1 cellular context compared by ENCODE assay signal in genomic region chr20:21280496-21281016, GRCh38.
TF ChIP-seq lines count a peak whose summit lies in the region.

No MANE protein-coding gene starts in this region.

TF ChIP-seq in HepG2, 621 proteins besides CTCF, POLR2A, EP300 and RAD21 (continued from another document and continues in another):
- TF ChIP-seq AHDC1 (CRISPR knock-in tag; IDR thresholded peaks at IDR 0.05; ENCODE audit: borderline replicate concordance): peak; percentile 24; the same call in 1 of the 2 replicates
- TF ChIP-seq ONECUT2 (CRISPR knock-in tag; IDR thresholded peaks at IDR 0.05): no peak
- no peak for TF ChIP-seq HES4 (CRISPR knock-in tag; IDR thresholded peaks at IDR 0.05; ENCODE audit: borderline replicate concordance)
- TF ChIP-seq ETV6 (CRISPR knock-in tag; conservative IDR thresholded peaks at IDR 0.05): no peak
- no peak for TF ChIP-seq NBN (conservative IDR thresholded peaks at IDR 0.05)
- no peak for TF ChIP-seq SMC3 (IDR thresholded peaks at IDR 0.05; ENCODE audit: low read length)
- peak; percentile 65; the same call in 1 of the 2 replicates for TF ChIP-seq ZNF121 (CRISPR knock-in tag; IDR thresholded peaks at IDR 0.05)
- TF ChIP-seq REST (IDR thresholded peaks at IDR 0.05; ENCODE audit: borderline replicate concordance in 1 of 2, low read depth in 1 of 2, low read length in 2 of 2): no peak
- no peak for TF ChIP-seq ZNF703 (CRISPR knock-in tag; IDR thresholded peaks at IDR 0.05; ENCODE audit: borderline replicate concordance)
- TF ChIP-seq ZBTB46 (CRISPR knock-in tag; IDR thresholded peaks at IDR 0.05; ENCODE audit: borderline replicate concordance): no peak
- no peak for TF ChIP-seq FOXA1 (IDR thresholded peaks at IDR 0.05)
- peak; percentile 76 for TF ChIP-seq FOXA1 (CRISPR knock-in tag; IDR thresholded peaks at IDR 0.05)
- TF ChIP-seq ZBTB44 (CRISPR knock-in tag; IDR thresholded peaks at IDR 0.05): no peak
- peak; percentile 64 for TF ChIP-seq SP5 (CRISPR knock-in tag; IDR thresholded peaks at IDR 0.05; ENCODE audit: borderline replicate concordance, low read depth)
- TF ChIP-seq ZNF362 (CRISPR knock-in tag; IDR thresholded peaks at IDR 0.05; ENCODE audit: borderline replicate concordance): no peak
- no peak for TF ChIP-seq ZNF782 (CRISPR knock-in tag; IDR thresholded peaks at IDR 0.05; ENCODE audit: borderline replicate concordance)
- TF ChIP-seq ZSCAN12 (CRISPR knock-in tag; IDR thresholded peaks at IDR 0.05): no peak
- no peak for TF ChIP-seq E2F1 (CRISPR knock-in tag; IDR thresholded peaks at IDR 0.05)
- no peak for TF ChIP-seq SMAD9 (CRISPR knock-in tag; IDR thresholded peaks at IDR 0.05)
- peak; percentile 76; the same call in 1 of the 2 replicates for TF ChIP-seq FOXC1 (CRISPR knock-in tag; IDR thresholded peaks at IDR 0.05; ENCODE audit: borderline replicate concordance)
- no peak for TF ChIP-seq MLXIP (CRISPR knock-in tag; IDR thresholded peaks at IDR 0.05; ENCODE audit: borderline replicate concordance)
- TF ChIP-seq MXD1 (CRISPR knock-in tag; IDR thresholded peaks at IDR 0.05): no peak
- TF ChIP-seq DNMT3B (CRISPR knock-in tag; conservative IDR thresholded peaks at IDR 0.05): 0 out of 2 replicates have a peak, but pooled peaks have one; percentile 16
- TF ChIP-seq ZNF616 (CRISPR knock-in tag; IDR thresholded peaks at IDR 0.05; ENCODE audit: low read depth): no peak
- TF ChIP-seq ATF1 (CRISPR knock-in tag; IDR thresholded peaks at IDR 0.05): no peak; the same call in 1 of the 2 replicates
- peak; percentile 98 for TF ChIP-seq ZMYM3 (CRISPR knock-in tag; IDR thresholded peaks at IDR 0.05)
- no peak for TF ChIP-seq ATRX (CRISPR knock-in tag; IDR thresholded peaks at IDR 0.05; ENCODE audit: borderline replicate concordance)
- no peak for TF ChIP-seq ZKSCAN5 (CRISPR knock-in tag; IDR thresholded peaks at IDR 0.05)
- TF ChIP-seq PHF20 (CRISPR knock-in tag; IDR thresholded peaks at IDR 0.05): no peak
- TF ChIP-seq HMGXB4 (CRISPR knock-in tag; IDR thresholded peaks at IDR 0.05; ENCODE audit: borderline replicate concordance in 1 of 2, low read depth in 1 of 2): no peak
- no peak for TF ChIP-seq GPBP1L1 (CRISPR knock-in tag; IDR thresholded peaks at IDR 0.05)
- no peak for TF ChIP-seq STAT5B (CRISPR knock-in tag; IDR thresholded peaks at IDR 0.05)
- no peak for TF ChIP-seq DNMT1 (CRISPR knock-in tag; IDR thresholded peaks at IDR 0.05)
- no peak for TF ChIP-seq NR2F2 (IDR thresholded peaks at IDR 0.05; ENCODE audit: borderline replicate concordance, low read depth)
- TF ChIP-seq MED13 (CRISPR knock-in tag; IDR thresholded peaks at IDR 0.05): no peak
- TF ChIP-seq MLLT10 (CRISPR knock-in tag; IDR thresholded peaks at IDR 0.05): no peak
- TF ChIP-seq ZNF879 (CRISPR knock-in tag; IDR thresholded peaks at IDR 0.05): no peak
- no peak for TF ChIP-seq GATA4 (IDR thresholded peaks at IDR 0.05; ENCODE audit: borderline replicate concordance, low read depth)
- TF ChIP-seq HOXA3 (CRISPR knock-in tag; IDR thresholded peaks at IDR 0.05): peak; percentile 67; the same call in 1 of the 2 replicates
- TF ChIP-seq ZNF564 (CRISPR knock-in tag; IDR thresholded peaks at IDR 0.05): no peak
- TF ChIP-seq SIN3B (IDR thresholded peaks at IDR 0.05; ENCODE audit: low read length): no peak
